10 cellular contexts compared by ENCODE assay signal in genomic region chr1:209899948-209900347, GRCh38. TPM values are rescaled to one million over a fixed set of nuclear protein-coding genes. Genes with fewer than 3 reads are reported as not detected.
DNase-seq lines count a peak whose midpoint lies in the region; ATAC-seq and TF ChIP-seq lines count a peak whose summit lies in the region.
"Had no signal": no experiment of that assay in that cellular context is flagged by ENCODE, and none has a peak within 500 bp of the region (broad histone marks: within the 10 kb centered on the region; RNA-seq: fewer than 3 reads in every experiment).

No MANE protein-coding gene starts in this region.

- H2AFZ ChIP-seq in Karpas-422 (ENCODE audit: low read length): no peak overlapping the region

- H3K36me3 Mint-ChIP-seq in endodermal cell (ENCODE audit: low read depth): no peaks in the 10 kb centered on the region

- TF ChIP-seq CTCF in A673 (conservative IDR thresholded peaks at IDR 0.05; ENCODE audit: low read depth, low read length) (peak; percentile 76), endodermal cell (conservative IDR thresholded peaks at IDR 0.05) (peak; percentile 84), uterus (IDR thresholded peaks at IDR 0.05) (no peak)

- H3K4me2 ChIP-seq in Karpas-422 (ENCODE audit: low read depth, low read length, poor library complexity, severe bottlenecking): no peak overlapping the region

- DNase-seq in A673 (ENCODE audit: low spot score): peak; percentile 64
- DNase-seq in Daoy (ENCODE audit: low read depth): peak; percentile 55
- peak; percentile 82 for DNase-seq in Karpas-422
- peak; percentile 89 for DNase-seq in endodermal cell
- no peak for DNase-seq in aorta
- DNase-seq in uterus: no peak
- DNase-seq: upper lobe of right lung had no signal

- 67 to 78% methylated on average over 1 to 3 of the region's 3 CpGs for WGBS in endodermal cell (ENCODE audit: insufficient coverage in 1 of 2, insufficient read length in 1 of 2), 2 experiments
- WGBS in aorta, 2 donors: 53 to 55% methylated on average over 3 of the region's 3 CpGs

- H3K4me3 ChIP-seq in A673 (ENCODE audit: low read depth, low read length, poor library complexity, severe bottlenecking): no peak overlapping the region
- no peak overlapping the region for H3K4me3 ChIP-seq in Karpas-422 (ENCODE audit: low read length)
- H3K4me3 ChIP-seq in endodermal cell (ENCODE audit: low read length): no peak overlapping the region
- H3K4me3 ChIP-seq in aorta (ENCODE audit: low read length in 2 of 2): no peak overlapping the region
- no peak overlapping the region for H3K4me3 ChIP-seq in uterus
- H3K4me3 ChIP-seq: upper lobe of right lung had no signal

- peaks cover 9% of the 10 kb centered on the region for H3K4me1 Mint-ChIP-seq in endodermal cell

- no peak overlapping the region for H3K27ac ChIP-seq in A673 (ENCODE audit: low read depth, low read length, poor library complexity, severe bottlenecking)
- H3K27ac ChIP-seq in Karpas-422 (ENCODE audit: low read length): no peak overlapping the region
- no peak overlapping the region for H3K27ac ChIP-seq in endodermal cell (ENCODE audit: low read depth, low read length)
- H3K27ac ChIP-seq in aorta (ENCODE audit: low read depth in 1 of 2, low read length in 2 of 2): no peak overlapping the region
- H3K27ac ChIP-seq in uterus: no peak overlapping the region
- H3K27ac ChIP-seq: upper lobe of right lung had no signal

- intact Hi-C loops in A673 (cut with micrococcal nuclease; ENCODE audit: unreplicated experiment) (no loop called here), aorta (cut with DNase I) (no loop called here), uterus (cut with DNase I; ENCODE audit: low total_unique reads) (no loop called here)

- POLR2A ChIA-PET in A673 (lab: Charles Lee; ENCODE audit: low non-redundant PET): no interaction called here

- BruUV-seq in A673 (replicated peaks; lab: Mats Ljungman, UMichigan): no TSS peak

- ATAC-seq in HG03432 (IDR thresholded peaks at IDR 0.05; ENCODE audit: unreplicated experiment) (no peak), HG02981 (IDR thresholded peaks at IDR 0.05; ENCODE audit: unreplicated experiment) (no peak), aorta (ENCODE audit: low FRiP score) (no peak)
- ATAC-seq: upper lobe of right lung had no signal

- H3K79me2 ChIP-seq in Karpas-422 (ENCODE audit: low read length): no peaks in the 10 kb centered on the region

- no peaks in the 10 kb centered on the region for H4K20me1 ChIP-seq in Karpas-422 (ENCODE audit: insufficient read depth, low read depth, low read length)

- TF ChIP-seq POLR2A in uterus (IDR thresholded peaks at IDR 0.05): no peak

- H3K27me3 ChIP-seq in A673 (replicated peaks; ENCODE audit: insufficient read depth, low read depth, low read length, poor library complexity): no peaks in the 10 kb centered on the region
- H3K27me3 ChIP-seq in Karpas-422 (ENCODE audit: low read length): no peaks in the 10 kb centered on the region
- H3K27me3 ChIP-seq in endodermal cell (ENCODE audit: control insufficient read depth, insufficient read depth, low read length, poor library complexity, severe bottlenecking): no peaks in the 10 kb centered on the region
- H3K27me3 ChIP-seq in aorta (ENCODE audit: control insufficient read depth in 1 of 2, insufficient read depth in 2 of 2, low read length in 1 of 2): no peaks in the 10 kb centered on the region
- H3K27me3 ChIP-seq in uterus: no peaks in the 10 kb centered on the region
- H3K27me3 ChIP-seq: upper lobe of right lung had no signal

- H3K9me3 Mint-ChIP-seq in endodermal cell: no peaks in the 10 kb centered on the region

- no peaks in the 10 kb centered on the region for H3K27me3 Mint-ChIP-seq in endodermal cell (ENCODE audit: insufficient read depth)

- H3K9ac ChIP-seq in Karpas-422 (ENCODE audit: low read length): no peak overlapping the region
- H3K9ac ChIP-seq in endodermal cell (ENCODE audit: extremely low read depth, low read length, poor library complexity, severe bottlenecking): no peak overlapping the region

- no peaks in the 10 kb centered on the region for H3K36me3 ChIP-seq in A673 (ENCODE audit: insufficient read depth, low read length, poor library complexity, severe bottlenecking)
- H3K36me3 ChIP-seq in Karpas-422 (ENCODE audit: insufficient read depth, low read length): no peaks in the 10 kb centered on the region
- no peaks in the 10 kb centered on the region for H3K36me3 ChIP-seq in endodermal cell (ENCODE audit: control insufficient read depth, insufficient read depth, low read length)
- H3K36me3 ChIP-seq in aorta (ENCODE audit: control insufficient read depth in 1 of 2, insufficient read depth in 2 of 2, low read length in 1 of 2): no peaks in the 10 kb centered on the region
- H3K36me3 ChIP-seq in uterus: no peaks in the 10 kb centered on the region
- H3K36me3 ChIP-seq: upper lobe of right lung had no signal

- H3K9me3 ChIP-seq in A673 (ENCODE audit: low read depth, low read length, poor library complexity, severe bottlenecking) (no peaks in the 10 kb centered on the region), Karpas-422 (ENCODE audit: low read length) (no peaks in the 10 kb centered on the region), endodermal cell (ENCODE audit: control insufficient read depth, low read length) (no peaks in the 10 kb centered on the region), aorta (ENCODE audit: control insufficient read depth, low read length) (no peaks in the 10 kb centered on the region), uterus (no peaks in the 10 kb centered on the region)
- H3K9me3 ChIP-seq: upper lobe of right lung had no signal

- CTCF ChIA-PET in A673 (lab: Charles Lee): interaction anchor here (1.2 to 1.5 kb wide), 3 partner anchors 10 to 89 kb away, joined by 3 to 4 read pairs (median 3); no protein-coding TSS in a partner anchor

- H3K27ac Mint-ChIP-seq in endodermal cell: no peak overlapping the region

- peaks cover 20% of the 10 kb centered on the region for H3K4me1 ChIP-seq in A673 (ENCODE audit: insufficient read depth, low read length, poor library complexity, severe bottlenecking)
- no peaks in the 10 kb centered on the region for H3K4me1 ChIP-seq in Karpas-422 (ENCODE audit: low read length)
- H3K4me1 ChIP-seq in endodermal cell (ENCODE audit: control insufficient read depth, insufficient read depth, low read length): peaks cover 4% of the 10 kb centered on the region
- H3K4me1 ChIP-seq in aorta (ENCODE audit: control insufficient read depth in 1 of 2, insufficient read depth in 2 of 2, low read length in 2 of 2): no peaks in the 10 kb centered on the region
- no peaks in the 10 kb centered on the region for H3K4me1 ChIP-seq in uterus
- H3K4me1 ChIP-seq: upper lobe of right lung had no signal

- H3K9me2 ChIP-seq in Karpas-422 (replicated peaks; ENCODE audit: insufficient read depth, low read length): no peaks in the 10 kb centered on the region

- no peak overlapping the region for H3K4me3 Mint-ChIP-seq in endodermal cell

RNA-seq across cellular contexts. Expression of gene SYT14, which starts 38.1 kb away (rescaled TPM):
- 18.2 and 22.4 TPM in 2 replicates for total RNA-seq in A673 (2021)
- 6.0 and 8.0 TPM in 2 replicates for total RNA-seq in Daoy (2014; rRNA removed; shearing (Covaris generic))
- total RNA-seq in Karpas-422 (2014; rRNA removed; shearing (Covaris generic); ENCODE audit: low replicate concordance): not detected in 2 replicates
- total RNA-seq in endodermal cell: 1 to 10 TPM; 6.2 to 7.1 TPM
- polyA plus RNA-seq in endodermal cell (2013, experiment 1 of 2): 2.2 TPM
- 1.7 TPM for polyA plus RNA-seq in endodermal cell (2013, experiment 2 of 2)
- not detected for total RNA-seq in aorta
- polyA plus RNA-seq in aorta: under 1 TPM in 1 of 2 donors, not detected in 1; 0.13 TPM
- 1 to 10 TPM in 1 of 4 donors, under 1 TPM in 1, not detected in 2; under 0.01 to 1.0 TPM for total RNA-seq in uterus
- total RNA-seq: activated CD8-positive, alpha-beta memory T cell treated with anti-CD3 and anti-CD28 coated beads for 36 hours had no signal

Comparison
In these comparisons a context has a peak if more than half of its experiments do, and no peak if none do; other contexts are left out.
1. DNase-seq: peak in A673 (single experiment), Daoy (single experiment), Karpas-422 (single experiment) and endodermal cell (single experiment); none in aorta (0 of 2) and uterus (0 of 2).
2. CTCF ChIP-seq: peak in A673 (single experiment) and endodermal cell (single experiment); none in uterus (0 of 4).